In the genomic region with DNA sequence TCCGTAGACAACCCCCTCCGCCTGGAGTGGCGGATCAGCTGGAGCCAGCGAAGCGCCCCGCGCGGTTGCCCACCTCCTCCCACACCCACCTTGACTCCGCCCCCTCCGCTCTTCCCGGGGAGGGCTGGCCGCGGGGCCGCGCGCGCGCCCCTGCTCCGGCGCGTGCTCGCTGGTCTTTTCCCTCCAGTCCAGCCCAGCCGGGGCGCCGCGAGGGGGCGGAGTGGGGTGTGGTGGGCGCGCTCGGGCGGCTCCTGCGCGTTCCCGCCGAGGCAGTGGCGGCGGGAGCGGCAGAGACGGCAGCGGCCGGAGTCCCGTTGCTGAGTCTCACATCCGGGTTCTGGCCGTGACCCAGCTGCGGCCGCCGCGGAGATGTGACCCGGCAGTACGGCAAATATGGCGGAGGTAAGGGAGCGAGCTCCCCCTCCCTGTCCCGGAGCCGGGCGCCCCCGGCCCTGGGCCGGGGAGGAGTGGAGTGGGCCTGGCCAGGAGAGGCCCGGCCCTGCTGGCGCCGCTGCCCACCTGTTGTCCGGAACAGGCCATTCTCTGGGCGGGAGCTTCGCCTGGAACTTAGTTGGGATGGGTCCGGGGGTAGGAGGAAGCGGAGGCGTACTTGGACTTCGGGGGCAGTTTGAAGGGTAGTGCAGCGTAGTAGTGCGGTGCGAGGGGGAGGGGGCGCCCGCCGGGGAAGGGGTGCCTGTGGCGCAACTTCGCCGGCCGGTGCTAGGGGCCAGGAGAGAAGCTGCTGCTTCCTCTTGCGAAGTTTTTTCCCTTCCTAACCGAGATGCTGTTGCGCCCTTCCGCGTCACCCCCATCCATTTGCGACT, we compare ENCODE assay signal across 1 cellular context.
A peak's percentile ranks its signal among the peaks of the same experiment; 100 is the strongest.
TF ChIP-seq lines count a peak whose summit lies in the region.

No MANE protein-coding gene starts in this region.

TF ChIP-seq in HEK293, 187 proteins besides CTCF, POLR2A, EP300 and RAD21 (continued from another document and continues in another):
- TF ChIP-seq ZNF280D (tag by site-specific recombination; IDR thresholded peaks at IDR 0.05) (no peak), ZBTB21 (tag by site-specific recombination; IDR thresholded peaks at IDR 0.05) (no peak), ZFHX2 (tag by site-specific recombination; conservative IDR thresholded peaks at IDR 0.05) (peak; percentile 83), ZBTB48 (tag by site-specific recombination; IDR thresholded peaks at IDR 0.05) (peak; percentile 91), ZNF704 (tag by site-specific recombination; IDR thresholded peaks at IDR 0.05) (peak; percentile 88), ZNF624 (tag by site-specific recombination; IDR thresholded peaks at IDR 0.05) (no peak), ZNF670 (tag by site-specific recombination; IDR thresholded peaks at IDR 0.05; ENCODE audit: low read depth) (no peak), HIC1 (tag by site-specific recombination; IDR thresholded peaks at IDR 0.05) (peak; percentile 96), GLI2 (tag by site-specific recombination; IDR thresholded peaks at IDR 0.05; ENCODE audit: borderline replicate concordance, low read depth) (no peak), YY2 (tag by site-specific recombination; IDR thresholded peaks at IDR 0.05) (peak; percentile 51; the same call in 1 of the 2 replicates), ZNF518A (tag by site-specific recombination; conservative IDR thresholded peaks at IDR 0.05; ENCODE audit: low read depth) (no peak), ZNF514 (tag by site-specific recombination; IDR thresholded peaks at IDR 0.05) (no peak), ZSCAN23 (tag by site-specific recombination; IDR thresholded peaks at IDR 0.05) (no peak), GLIS2 (tag by site-specific recombination; IDR thresholded peaks at IDR 0.05) (0 out of 2 replicates have a peak, but pooled peaks have one; percentile 24), ZNF184 (tag by site-specific recombination; IDR thresholded peaks at IDR 0.05) (no peak), ATF2 (tag by site-specific recombination; IDR thresholded peaks at IDR 0.05; ENCODE audit: low read depth) (no peak), ZNF701 (tag by site-specific recombination; IDR thresholded peaks at IDR 0.05) (no peak), ZNF785 (tag by site-specific recombination; IDR thresholded peaks at IDR 0.05) (no peak), KLF16 (tag by site-specific recombination; IDR thresholded peaks at IDR 0.05) (peak; percentile 50; the same call in 1 of the 2 replicates), FEZF1 (tag by site-specific recombination; IDR thresholded peaks at IDR 0.05) (no peak), ZNF239 (tag by site-specific recombination; IDR thresholded peaks at IDR 0.05) (no peak), ZNF133 (tag by site-specific recombination; IDR thresholded peaks at IDR 0.05) (no peak)
- TF ChIP-seq, protein P1, sequence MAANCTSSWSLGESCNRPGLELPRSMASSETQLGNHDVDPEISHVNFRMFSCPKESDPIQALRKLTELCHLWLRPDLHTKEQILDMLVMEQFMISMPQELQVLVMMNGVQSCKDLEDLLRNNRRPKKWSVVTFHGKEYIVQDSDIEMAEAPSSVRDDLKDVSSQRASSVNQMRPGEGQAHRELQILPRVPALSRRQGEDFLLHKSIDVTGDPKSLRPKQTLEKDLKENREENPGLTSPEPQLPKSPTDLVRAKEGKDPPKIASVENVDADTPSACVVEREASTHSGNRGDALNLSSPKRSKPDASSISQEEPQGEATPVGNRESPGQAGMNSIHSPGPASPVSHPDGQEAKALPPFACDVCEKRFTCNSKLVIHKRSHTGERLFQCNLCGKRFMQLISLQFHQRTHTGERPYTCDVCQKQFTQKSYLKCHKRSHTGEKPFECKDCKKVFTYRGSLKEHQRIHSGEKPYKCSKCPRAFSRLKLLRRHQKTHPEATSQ (tag by site-specific recombination; IDR thresholded peaks at IDR 0.05): no peak
- TF ChIP-seq, protein P2, sequence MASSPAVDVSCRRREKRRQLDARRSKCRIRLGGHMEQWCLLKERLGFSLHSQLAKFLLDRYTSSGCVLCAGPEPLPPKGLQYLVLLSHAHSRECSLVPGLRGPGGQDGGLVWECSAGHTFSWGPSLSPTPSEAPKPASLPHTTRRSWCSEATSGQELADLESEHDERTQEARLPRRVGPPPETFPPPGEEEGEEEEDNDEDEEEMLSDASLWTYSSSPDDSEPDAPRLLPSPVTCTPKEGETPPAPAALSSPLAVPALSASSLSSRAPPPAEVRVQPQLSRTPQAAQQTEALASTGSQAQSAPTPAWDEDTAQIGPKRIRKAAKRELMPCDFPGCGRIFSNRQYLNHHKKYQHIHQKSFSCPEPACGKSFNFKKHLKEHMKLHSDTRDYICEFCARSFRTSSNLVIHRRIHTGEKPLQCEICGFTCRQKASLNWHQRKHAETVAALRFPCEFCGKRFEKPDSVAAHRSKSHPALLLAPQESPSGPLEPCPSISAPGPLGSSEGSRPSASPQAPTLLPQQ (tag by site-specific recombination; IDR thresholded peaks at IDR 0.05): peak; percentile 47; the same call in 1 of the 2 replicates
- TF ChIP-seq, protein P3, sequence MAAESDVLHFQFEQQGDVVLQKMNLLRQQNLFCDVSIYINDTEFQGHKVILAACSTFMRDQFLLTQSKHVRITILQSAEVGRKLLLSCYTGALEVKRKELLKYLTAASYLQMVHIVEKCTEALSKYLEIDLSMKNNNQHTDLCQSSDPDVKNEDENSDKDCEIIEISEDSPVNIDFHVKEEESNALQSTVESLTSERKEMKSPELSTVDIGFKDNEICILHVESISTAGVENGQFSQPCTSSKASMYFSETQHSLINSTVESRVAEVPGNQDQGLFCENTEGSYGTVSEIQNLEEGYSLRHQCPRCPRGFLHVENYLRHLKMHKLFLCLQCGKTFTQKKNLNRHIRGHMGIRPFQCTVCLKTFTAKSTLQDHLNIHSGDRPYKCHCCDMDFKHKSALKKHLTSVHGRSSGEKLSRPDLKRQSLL (tag by site-specific recombination; IDR thresholded peaks at IDR 0.05): no peak
- TF ChIP-seq, protein P4, sequence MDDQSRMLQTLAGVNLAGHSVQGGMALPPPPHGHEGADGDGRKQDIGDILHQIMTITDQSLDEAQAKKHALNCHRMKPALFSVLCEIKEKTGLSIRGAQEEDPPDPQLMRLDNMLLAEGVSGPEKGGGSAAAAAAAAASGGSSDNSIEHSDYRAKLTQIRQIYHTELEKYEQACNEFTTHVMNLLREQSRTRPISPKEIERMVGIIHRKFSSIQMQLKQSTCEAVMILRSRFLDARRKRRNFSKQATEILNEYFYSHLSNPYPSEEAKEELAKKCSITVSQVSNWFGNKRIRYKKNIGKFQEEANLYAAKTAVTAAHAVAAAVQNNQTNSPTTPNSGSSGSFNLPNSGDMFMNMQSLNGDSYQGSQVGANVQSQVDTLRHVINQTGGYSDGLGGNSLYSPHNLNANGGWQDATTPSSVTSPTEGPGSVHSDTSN (CRISPR knock-in tag; IDR thresholded peaks at IDR 0.05): no peak
- TF ChIP-seq, protein P5, sequence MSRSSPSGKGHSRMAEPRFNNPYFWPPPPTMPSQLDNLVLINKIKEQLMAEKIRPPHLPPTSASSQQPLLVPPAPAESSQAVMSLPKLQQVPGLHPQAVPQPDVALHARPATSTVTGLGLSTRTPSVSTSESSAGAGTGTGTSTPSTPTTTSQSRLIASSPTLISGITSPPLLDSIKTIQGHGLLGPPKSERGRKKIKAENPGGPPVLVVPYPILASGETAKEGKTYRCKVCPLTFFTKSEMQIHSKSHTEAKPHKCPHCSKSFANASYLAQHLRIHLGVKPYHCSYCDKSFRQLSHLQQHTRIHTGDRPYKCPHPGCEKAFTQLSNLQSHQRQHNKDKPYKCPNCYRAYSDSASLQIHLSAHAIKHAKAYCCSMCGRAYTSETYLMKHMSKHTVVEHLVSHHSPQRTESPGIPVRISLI (tag by site-specific recombination; IDR thresholded peaks at IDR 0.05): no peak
